In genomic region chr11:93082900-93083299, GRCh38 we compare ENCODE assay signal across 19 cellular contexts.
"Had no signal": no experiment of that assay in that cellular context is flagged by ENCODE, and none has a peak within 500 bp of the region (broad histone marks: within the 10 kb centered on the region; RNA-seq: fewer than 3 reads in every experiment).

No MANE protein-coding gene starts in this region.

- H3K36me3 Mint-ChIP-seq: natural killer cell had no signal

- H3K4me3 Mint-ChIP-seq: dendritic cell treated with granulocyte-macrophage colony-stimulating factor and Interleukin-4, amounts not matched to agents 40 ng/mL and 50 ng/mL, for 4 days; natural killer cell had no signal

- H3K4me3 ChIP-seq: colonic mucosa, esophagus squamous epithelium, lower lobe of right lung, pancreas, smooth muscle cell, stomach, thyroid gland, vagina had no signal

- H3K36me3 ChIP-seq: colonic mucosa, esophagus squamous epithelium, lower lobe of right lung, neutrophil, pancreas, stomach, thyroid gland, vagina had no signal

- H3K27ac Mint-ChIP-seq: dendritic cell treated with granulocyte-macrophage colony-stimulating factor and Interleukin-4, amounts not matched to agents 40 ng/mL and 50 ng/mL, for 4 days; natural killer cell had no signal

- DNase-seq: colonic mucosa; effector CD8-positive, alpha-beta T cell; esophagus squamous epithelium; left ventricle myocardium superior; lower lobe of right lung; natural killer cell; pancreas; stimulated activated CD4-positive, alpha-beta T cell treated with anti-CD3 and anti-CD28 coated beads, Interleukin-12 subunit alpha, Interleukin-12 subunit beta, amount 100 ng/mL, for 4 hours; stimulated activated CD4-positive, alpha-beta T cell treated with anti-CD3 and anti-CD28 coated beads, Interleukin-1b, Interleukin-23, amount 100 ng/mL, for 48 hours; stimulated activated CD4-positive, alpha-beta T cell treated with anti-CD3 and anti-CD28 coated beads, Interleukin-4, amount 100 ng/mL, for 1 hour; stimulated activated CD8-positive, alpha-beta memory T cell treated with anti-CD3 and anti-CD28 coated beads, Interleukin-4, amount 100 ng/mL, for 48 hours; stimulated activated naive CD4-positive, alpha-beta T cell treated with Interleukin-2 at 50 U/mL for 16 hours; stomach; thyroid gland had no signal

- H3K4me1 ChIP-seq: colonic mucosa, esophagus squamous epithelium, lower lobe of right lung, pancreas, stomach, vagina had no signal

- H3K27ac ChIP-seq: colonic mucosa, esophagus squamous epithelium, lower lobe of right lung, neutrophil, pancreas, stomach, thyroid gland, vagina had no signal

- H3K9me3 ChIP-seq: colonic mucosa, esophagus squamous epithelium, lower lobe of right lung, neutrophil, pancreas, stomach, thyroid gland, vagina had no signal

- H3K4me1 Mint-ChIP-seq: natural killer cell had no signal

- H3K4me2 ChIP-seq: smooth muscle cell had no signal

- H3K27me3 ChIP-seq: colonic mucosa, esophagus squamous epithelium, pancreas, stomach, thyroid gland, vagina had no signal

- H3K9me3 Mint-ChIP-seq: dendritic cell treated with granulocyte-macrophage colony-stimulating factor and Interleukin-4, amounts not matched to agents 40 ng/mL and 50 ng/mL, for 4 days had no signal

- ATAC-seq: left ventricle myocardium superior, lower lobe of right lung, natural killer cell, pancreas, sciatic nerve had no signal
